Comparison of ENCODE assay signal across 29 cellular contexts in genomic region chr1:2631136-2632050, GRCh38. TPM values are rescaled to one million over a fixed set of nuclear protein-coding genes. Genes with fewer than 3 reads are reported as not detected.
A peak's percentile ranks its signal among the peaks of the same experiment; 100 is the strongest.
DNase-seq lines count a peak whose midpoint lies in the region; ATAC-seq and TF ChIP-seq lines count a peak whose summit lies in the region.
"Had no signal": no experiment of that assay in that cellular context is flagged by ENCODE, and none has a peak within 500 bp of the region (broad histone marks: within the 10 kb centered on the region; RNA-seq: fewer than 3 reads in every experiment).

No MANE protein-coding gene starts in this region.

- peaks cover 0 to 24% of the 10 kb centered on the region in 2 donors for H3K27me3 ChIP-seq in Peyer's patch
- H3K27me3 ChIP-seq in spleen (replicated peaks in 1 of 7): peaks cover 4 to 86% (median 45%) of the 10 kb centered on the region in 7 donors
- peaks cover 22% of the 10 kb centered on the region; the same call in 1 of the 2 replicates for H3K27me3 ChIP-seq in H9 (ENCODE audit: insufficient read depth, low read length)

- no peaks in the 10 kb centered on the region for H3K79me1 ChIP-seq in H9 (ENCODE audit: insufficient read depth, low read depth, low read length, poor library complexity, severe bottlenecking)

- no peak overlapping the region for H2BK120ac ChIP-seq in H9 (ENCODE audit: low read depth, low read length, poor library complexity, severe bottlenecking)

- H3K79me2 ChIP-seq in H9 (ENCODE audit: insufficient read depth, low read length): no peaks in the 10 kb centered on the region

- no peak overlapping the region for H2BK5ac ChIP-seq in H9 (ENCODE audit: insufficient read length, low read length)

- no peak overlapping the region for H3K4ac ChIP-seq in H9 (ENCODE audit: low read depth, low read length)

- no peak overlapping the region for H4K8ac ChIP-seq in H9 (replicated peaks; ENCODE audit: insufficient read length, low read depth, low read length)

- no peak overlapping the region for H2BK15ac ChIP-seq in H9 (ENCODE audit: low read depth, low read length)

- no peak overlapping the region for H3K4me2 ChIP-seq in H9 (ENCODE audit: insufficient read depth, insufficient read length, low read length)

- no peak overlapping the region for H3T11ph ChIP-seq in H9 (ENCODE audit: low read length)

- H3K27me3 Mint-ChIP-seq in activated CD4-positive, alpha-beta T cell treated with anti-CD3 and anti-CD28 coated beads for 36 hours: peaks cover 29% of the 10 kb centered on the region
- peaks cover 66% of the 10 kb centered on the region for H3K27me3 Mint-ChIP-seq in H9 (ENCODE audit: low read depth)

- intact Hi-C loops in activated CD4-positive, alpha-beta T cell treated with anti-CD3 and anti-CD28 coated beads for 36 hours (cut with DNase I, micrococcal nuclease): no loop called here
- intact Hi-C loops in spleen (cut with DNase I; ENCODE audit: low total_unique reads): no loop called here

- no peak overlapping the region for H2AK5ac ChIP-seq in H9 (ENCODE audit: insufficient read length, low read length)

- no peak overlapping the region for H4K91ac ChIP-seq in H9 (ENCODE audit: insufficient read length, low read depth, low read length)

- no peak overlapping the region for H3K23ac ChIP-seq in H9 (ENCODE audit: insufficient read length, low read depth, low read length)

- no peak overlapping the region for H4K5ac ChIP-seq in H9 (ENCODE audit: insufficient read length, low read depth, low read length)

- H3K36me3 ChIP-seq in Peyer's patch (no peaks in the 10 kb centered on the region), spleen (no peaks in the 10 kb centered on the region)
- H3K36me3 ChIP-seq: neutrophil, tibial nerve had no signal

- no peak for DNase-seq in activated CD4-positive, alpha-beta T cell treated with anti-CD3 and anti-CD28 coated beads for 36 hours
- no peak for DNase-seq in activated CD4-positive, alpha-beta T cell treated with anti-CD3 and anti-CD28 coated beads, Interleukin-2, amount 50 U/mL, for 1 hour
- DNase-seq in Peyer's patch: peak in 2 of 3 donors; percentile 84 to 85
- DNase-seq in left kidney (ENCODE audit: low read depth, low spot score): peak; percentile 35
- DNase-seq in spleen: peak; percentile 54
- DNase-seq in NCI-H1930 (lab: John Stamatoyannopoulos, UW): no peak
- DNase-seq in H9: no peak
- DNase-seq in A172 (ENCODE audit: low spot score): no peak
- DNase-seq: activated CD4-positive, CD25-positive, alpha-beta regulatory T cell; activated CD8-positive, alpha-beta T cell treated with anti-CD3 and anti-CD28 coated beads, Interleukin-2, amount 10 ng/mL, durations not matched to agents 7 days and 5 days; activated gamma-delta T cell; activated T-cell treated with anti-CD3 and anti-CD28 coated beads for 4 hours; cortex of kidney; DMS79; HCEC 1CT; NCI-H1105 treated with DMSO at 0.1 percent for 48 hours; NCI-H2081 treated with DMSO at 0.1 percent for 48 hours; NCI-H345; NCI-H774; OCI-M1; psoas muscle; SHP77; SW 1271 had no signal

- H3K27ac Mint-ChIP-seq in activated CD4-positive, alpha-beta T cell treated with anti-CD3 and anti-CD28 coated beads for 36 hours: peak overlapping the region; percentile 25
- no peak overlapping the region for H3K27ac Mint-ChIP-seq in H9
- H3K27ac Mint-ChIP-seq: activated CD8-positive, alpha-beta T cell treated with anti-CD3 and anti-CD28 coated beads, Interleukin-2, amount 10 ng/mL, durations not matched to agents 7 days and 5 days had no signal

- H3K23me2 ChIP-seq in H9 (ENCODE audit: insufficient read length, low read depth, low read length, poor library complexity, severe bottlenecking): peaks cover 3% of the 10 kb centered on the region

- H3K9ac ChIP-seq in H9 (ENCODE audit: extremely low read depth, insufficient read length, low read length): no peak overlapping the region

- ATAC-seq in activated CD4-positive, alpha-beta T cell treated with anti-CD3 and anti-CD28 coated beads for 36 hours: no peak
- ATAC-seq: activated CD8-positive, alpha-beta T cell treated with anti-CD3 and anti-CD28 coated beads, Interleukin-2, amount 10 ng/mL, durations not matched to agents 7 days and 5 days; psoas muscle had no signal

- POLR2A ChIA-PET in activated CD4-positive, alpha-beta T cell treated with anti-CD3 and anti-CD28 coated beads for 36 hours (lab: Charles Lee): no interaction called here

- peak overlapping the region in 3 of 4 donors; percentile 23 to 85 (median 78) for H3K27ac ChIP-seq in Peyer's patch
- H3K27ac ChIP-seq in spleen: no peak overlapping the region
- H3K27ac ChIP-seq in H9 (ENCODE audit: insufficient read length, low read depth, low read length): no peak overlapping the region
- H3K27ac ChIP-seq: 22Rv1, neutrophil, psoas muscle, tibial nerve had no signal

- H3K4me1 Mint-ChIP-seq in activated CD4-positive, alpha-beta T cell treated with anti-CD3 and anti-CD28 coated beads for 36 hours: peaks cover 2% of the 10 kb centered on the region
- H3K4me1 Mint-ChIP-seq in H9: peaks cover 14 to 32% of the 10 kb centered on the region in 2 experiments

- H2BK20ac ChIP-seq in H9 (ENCODE audit: low read depth, low read length, poor library complexity, severe bottlenecking): no peak overlapping the region

- CTCF ChIA-PET in activated CD4-positive, alpha-beta T cell treated with anti-CD3 and anti-CD28 coated beads for 36 hours (lab: Charles Lee): interaction anchor here (0.5 kb wide), 1 partner anchor 236 kb away, joined by 4 read pairs; no protein-coding TSS in a partner anchor

- H2AFZ ChIP-seq in H9 (ENCODE audit: low read length): no peak overlapping the region

- peak in 1 of 6 experiments; percentile 26 for TF ChIP-seq CTCF in Peyer's patch (IDR thresholded peaks at IDR 0.05)
- no peak for TF ChIP-seq CTCF in spleen (IDR thresholded peaks at IDR 0.05 in 8 of 11, conservative IDR thresholded peaks at IDR 0.05 in 3 of 11)
- TF ChIP-seq CTCF in H9 (conservative IDR thresholded peaks at IDR 0.05): no peak

- no peaks in the 10 kb centered on the region for H3K36me3 Mint-ChIP-seq in activated CD4-positive, alpha-beta T cell treated with anti-CD3 and anti-CD28 coated beads for 36 hours (ENCODE audit: low read depth)
- H3K36me3 Mint-ChIP-seq in H9 (ENCODE audit: insufficient read depth in 1 of 3, low read depth in 3 of 3): peaks cover 5 to 10% (median 7%) of the 10 kb centered on the region in 3 experiments
- H3K36me3 Mint-ChIP-seq: IgD-negative memory B cell had no signal

- no peak overlapping the region for H3K56ac ChIP-seq in H9 (ENCODE audit: insufficient read length, low read depth, low read length)

- peaks cover 2% of the 10 kb centered on the region for H4K20me1 ChIP-seq in H9 (ENCODE audit: control insufficient read depth, insufficient read depth, insufficient read length)

- H3K9me3 ChIP-seq in Peyer's patch (peaks cover 0 to under 1% (median 0%) of the 10 kb centered on the region in 4 donors), spleen (peaks cover 0 to 5% (median 2%) of the 10 kb centered on the region in 8 donors), H9 (ENCODE audit: control insufficient read depth, low read depth, low read length) (no peaks in the 10 kb centered on the region)
- H3K9me3 ChIP-seq: psoas muscle had no signal

- no peak overlapping the region for H3K4me3 Mint-ChIP-seq in activated CD4-positive, alpha-beta T cell treated with anti-CD3 and anti-CD28 coated beads for 36 hours
- no peak overlapping the region for H3K4me3 Mint-ChIP-seq in H9
- H3K4me3 Mint-ChIP-seq: activated CD8-positive, alpha-beta T cell treated with anti-CD3 and anti-CD28 coated beads, Interleukin-2, amount 10 ng/mL, durations not matched to agents 7 days and 5 days; IgD-negative memory B cell had no signal

- H3K9me3 Mint-ChIP-seq in activated CD4-positive, alpha-beta T cell treated with anti-CD3 and anti-CD28 coated beads for 36 hours (ENCODE audit: low read depth): peaks cover 5% of the 10 kb centered on the region
- peaks cover 15 to 20% of the 10 kb centered on the region in 2 experiments for H3K9me3 Mint-ChIP-seq in H9

- 71 to 83% (median 79%) methylated on average over 21 to 24 of the region's 24 CpGs for WGBS in spleen, 5 donors
- no CpG with 5 or more reads among the region's 24 CpGs for WGBS in H9 (ENCODE audit: extremely low coverage, insufficient read length, low lambda C conversion rate)

- no peak overlapping the region for H3K14ac ChIP-seq in H9 (ENCODE audit: insufficient read depth, low read length)

- H2BK12ac ChIP-seq in H9 (ENCODE audit: insufficient read length, low read depth, low read length): no peak overlapping the region

- H3K4me1 ChIP-seq in Peyer's patch (peaks cover 0 to 30% (median 2%) of the 10 kb centered on the region in 4 donors), spleen (peaks cover 0 to 18% (median 12%) of the 10 kb centered on the region in 6 donors), H9 (ENCODE audit: insufficient read depth, low read length) (no peaks in the 10 kb centered on the region)
- H3K4me1 ChIP-seq: psoas muscle had no signal

- no peak overlapping the region for H3K18ac ChIP-seq in H9 (ENCODE audit: insufficient read length, low read depth, low read length)

- H3K4me3 ChIP-seq in Peyer's patch: peak overlapping the region in 2 of 4 donors; percentile 13 to 34
- H3K4me3 ChIP-seq in spleen: no peak overlapping the region
- H3K4me3 ChIP-seq: psoas muscle, tibial nerve had no signal

- peak; percentile 17 to 46 for TF ChIP-seq POLR2A in Peyer's patch (IDR thresholded peaks at IDR 0.05)
- TF ChIP-seq POLR2A in spleen (IDR thresholded peaks at IDR 0.05): no peak

RNA-seq across cellular contexts. Expression of gene MMEL1, which starts 1.4 kb away (rescaled TPM):
- 1 to 10 TPM in 1 of 2 experiments, under 1 TPM in 1; 0.97 to 1.4 TPM for total RNA-seq in activated CD4-positive, alpha-beta T cell treated with anti-CD3 and anti-CD28 coated beads for 36 hours
- total RNA-seq in Peyer's patch (10 to 100 TPM in 3 of 4 donors, 1 to 10 TPM in 1; 7.4 to 51.7 (median 27.4) TPM), spleen (1 to 10 TPM in 6 of 7 donors, not detected in 1; 1.9 to 4.6 (median 3.5) TPM), H9 (2021) (0.42 and 0.59 TPM in 2 replicates)
- polyA plus RNA-seq in spleen: 1 to 10 TPM; 2.5 to 6.4 (median 2.9) TPM
- not detected in 2 replicates for total RNA-seq in A172 (2014; rRNA removed; shearing (Covaris generic))
- total RNA-seq: bronchial epithelial cell, kidney epithelial cell had no signal

RNA-seq across cellular contexts. Expression of gene PRXL2B, which starts 44.8 kb away (rescaled TPM):
- 10 to 100 TPM; 23.7 to 36.8 TPM for total RNA-seq in activated CD4-positive, alpha-beta T cell treated with anti-CD3 and anti-CD28 coated beads for 36 hours
- total RNA-seq in Peyer's patch (10 to 100 TPM; 41.3 to 79.5 (median 59.0) TPM), spleen (10 to 100 TPM; 21.9 to 43.0 (median 26.7) TPM), H9 (2021) (40.7 and 49.6 TPM in 2 replicates)
- 10 to 100 TPM; 10.7 to 29.0 (median 13.2) TPM for polyA plus RNA-seq in spleen
- 23.1 and 27.9 TPM in 2 replicates for total RNA-seq in A172 (2014; rRNA removed; shearing (Covaris generic))

Comparison
In these comparisons a context has a peak if more than half of its experiments do, and no peak if none do; other contexts are left out.
1. DNase-seq: peak in Peyer's patch (2 of 3), left kidney (single experiment) and spleen (single experiment); none in activated CD4-positive, alpha-beta T cell treated with anti-CD3 and anti-CD28 coated beads for 36 hours (single experiment), activated CD4-positive, alpha-beta T cell treated with anti-CD3 and anti-CD28 coated beads, Interleukin-2, amount 50 U/mL, for 1 hour (single experiment), NCI-H1930 (0 of 2), H9 (single experiment) and A172 (single experiment).
2. H3K27ac ChIP-seq: peak in Peyer's patch (3 of 4); none in spleen (0 of 8) and H9 (single experiment).
3. POLR2A ChIP-seq: peak in Peyer's patch (2 of 2); none in spleen (0 of 3).